ENCODE assay signal across 14 cellular contexts in the genomic region with DNA sequence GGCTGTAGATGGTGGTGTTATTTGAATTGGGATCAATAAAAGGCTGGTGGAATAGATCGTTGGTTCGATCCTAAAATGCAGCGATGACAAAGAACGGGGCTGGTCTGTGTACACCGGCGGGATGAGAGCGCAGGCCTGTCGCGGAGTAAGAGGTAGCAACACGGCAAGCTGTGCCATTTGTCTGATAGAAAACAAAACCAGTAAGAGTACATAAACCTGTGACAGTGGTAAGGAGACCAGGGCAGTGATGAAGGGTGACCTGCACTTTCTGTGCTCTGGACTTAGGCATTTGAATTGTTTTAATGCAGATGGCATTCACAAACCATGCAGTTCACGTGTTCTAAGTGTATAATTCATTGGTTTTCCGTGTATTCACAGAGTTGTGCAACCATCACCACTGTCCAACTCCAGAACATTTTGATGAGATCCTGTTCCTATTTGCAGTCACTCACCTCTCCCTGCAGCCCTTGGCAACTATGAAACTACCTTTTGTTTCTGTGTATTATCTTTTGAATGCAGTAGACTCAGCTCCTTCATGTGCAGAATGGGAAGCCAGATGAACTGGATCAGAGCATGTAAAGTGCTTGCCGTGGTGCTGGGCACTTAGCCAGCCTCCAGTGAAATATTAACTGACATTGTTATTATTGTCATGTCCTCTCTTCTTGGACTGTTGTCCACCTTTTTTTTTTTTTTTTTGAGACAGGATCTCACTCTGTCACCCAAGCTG.
A peak's percentile ranks its signal among the peaks of the same experiment; 100 is the strongest.
DNase-seq lines count a peak whose midpoint lies in the region; ATAC-seq and TF ChIP-seq lines count a peak whose summit lies in the region.
"Had no signal": no experiment of that assay in that cellular context is flagged by ENCODE, and none has a peak within 500 bp of the region (broad histone marks: within the 10 kb centered on the region; RNA-seq: fewer than 3 reads in every experiment).

No MANE protein-coding gene starts in this region.

- H3K27me3 Mint-ChIP-seq in Calu3 (ENCODE audit: unreplicated experiment) (no peaks in the 10 kb centered on the region), nephron progenitor cell (ENCODE audit: low read depth, poor library complexity) (peaks cover 22% of the 10 kb centered on the region)
- no peaks in the 10 kb centered on the region for H3K27me3 Mint-ChIP-seq in CD8-positive, alpha-beta memory T cell
- H3K27me3 Mint-ChIP-seq: activated naive CD8-positive, alpha-beta T cell treated with anti-CD3 and anti-CD28 coated beads, Interleukin-2, amount 10 ng/mL, durations not matched to agents 7 days and 5 days; CD4-positive, CD25-positive, alpha-beta regulatory T cell; stimulated activated memory B cell treated with anti-CD40 and anti-IgM and Interleukin-4, amounts not matched to agents 10 μg/mL and 1 μg/mL and 100 μg/mL, for 72 hours had no signal

- POLR2A ChIA-PET in CD8-positive, alpha-beta memory T cell (lab: Charles Lee) = no interaction called here

- intact Hi-C loops in Calu3 (cut with micrococcal nuclease; ENCODE audit: unreplicated experiment) = no loop called here

- no peak overlapping the region for H3K4me3 Mint-ChIP-seq in Calu3 (ENCODE audit: low read depth, unreplicated experiment)
- H3K4me3 Mint-ChIP-seq in nephron progenitor cell = no peak overlapping the region
- no peak overlapping the region for H3K4me3 Mint-ChIP-seq in CD8-positive, alpha-beta memory T cell
- H3K4me3 Mint-ChIP-seq: activated naive CD8-positive, alpha-beta T cell treated with anti-CD3 and anti-CD28 coated beads, Interleukin-2, amount 10 ng/mL, durations not matched to agents 7 days and 5 days; CD4-positive, CD25-positive, alpha-beta regulatory T cell; stimulated activated memory B cell treated with anti-CD40 and anti-IgM and Interleukin-4, amounts not matched to agents 10 μg/mL and 1 μg/mL and 100 μg/mL, for 72 hours had no signal

- ATAC-seq in HG03378 (IDR thresholded peaks at IDR 0.05; ENCODE audit: unreplicated experiment) (no peak), HG02623 (IDR thresholded peaks at IDR 0.05; ENCODE audit: unreplicated experiment) (no peak)
- ATAC-seq: stimulated activated memory B cell treated with anti-CD40 and anti-IgM and Interleukin-4, amounts not matched to agents 10 μg/mL and 1 μg/mL and 100 μg/mL, for 72 hours had no signal

- no peaks in the 10 kb centered on the region for H3K36me3 Mint-ChIP-seq in Calu3 (ENCODE audit: insufficient read depth, unreplicated experiment)
- H3K36me3 Mint-ChIP-seq in nephron progenitor cell (ENCODE audit: low read depth) = no peaks in the 10 kb centered on the region
- H3K36me3 Mint-ChIP-seq in CD8-positive, alpha-beta memory T cell = peaks cover 0 to 16% (median 7%) of the 10 kb centered on the region in 3 donors
- H3K36me3 Mint-ChIP-seq: activated naive CD8-positive, alpha-beta T cell treated with anti-CD3 and anti-CD28 coated beads, Interleukin-2, amount 10 ng/mL, durations not matched to agents 7 days and 5 days had no signal

- no peaks in the 10 kb centered on the region for H3K27me3 ChIP-seq in endocrine pancreas (ENCODE audit: control insufficient read depth, insufficient read depth, low read length)
- H3K27me3 ChIP-seq in CD8-positive, alpha-beta memory T cell (ENCODE audit: insufficient read depth, low read length, poor library complexity, severe bottlenecking) = no peaks in the 10 kb centered on the region

- no TSS peak for BruUV-seq in Calu3 (replicated peaks; lab: Mats Ljungman, UMichigan)

- DNase-seq in Calu3 = peak; percentile 52
- DNase-seq in NCI-H2029 treated with DMSO at 0.1 percent for 48 hours (lab: John Stamatoyannopoulos, UW) = peak; percentile 91
- no peak for DNase-seq in nephron progenitor cell
- DNase-seq in CD8-positive, alpha-beta memory T cell = no peak
- DNase-seq in KG1 (lab: John Stamatoyannopoulos, UW) = no peak
- DNase-seq: activated CD8-positive, alpha-beta memory T cell treated with anti-CD3 and anti-CD28 coated beads, Interleukin-2, amount 50 U/mL, for 4 hours; activated naive CD8-positive, alpha-beta T cell treated with anti-CD3 and anti-CD28 coated beads, Interleukin-2, amount 10 ng/mL, durations not matched to agents 7 days and 5 days; CD4-positive, CD25-positive, alpha-beta regulatory T cell; dermis blood vessel endothelial cell; NCI-H510A had no signal

- H3K4me1 Mint-ChIP-seq in Calu3 (ENCODE audit: low read depth, unreplicated experiment) = peaks cover 9% of the 10 kb centered on the region
- peaks cover 39% of the 10 kb centered on the region for H3K4me1 Mint-ChIP-seq in nephron progenitor cell
- H3K4me1 Mint-ChIP-seq in CD8-positive, alpha-beta memory T cell = peaks cover 0 to 4% (median 0%) of the 10 kb centered on the region in 3 donors
- H3K4me1 Mint-ChIP-seq: activated naive CD8-positive, alpha-beta T cell treated with anti-CD3 and anti-CD28 coated beads, Interleukin-2, amount 10 ng/mL, durations not matched to agents 7 days and 5 days; stimulated activated memory B cell treated with anti-CD40 and anti-IgM and Interleukin-4, amounts not matched to agents 10 μg/mL and 1 μg/mL and 100 μg/mL, for 72 hours had no signal

- H3K27ac Mint-ChIP-seq in Calu3 (ENCODE audit: unreplicated experiment) (no peak overlapping the region), nephron progenitor cell (peak overlapping the region; percentile 66)
- H3K27ac Mint-ChIP-seq in CD8-positive, alpha-beta memory T cell = no peak overlapping the region
- H3K27ac Mint-ChIP-seq: activated naive CD8-positive, alpha-beta T cell treated with anti-CD3 and anti-CD28 coated beads, Interleukin-2, amount 10 ng/mL, durations not matched to agents 7 days and 5 days; stimulated activated memory B cell treated with anti-CD40 and anti-IgM and Interleukin-4, amounts not matched to agents 10 μg/mL and 1 μg/mL and 100 μg/mL, for 72 hours had no signal

- no peak for TF ChIP-seq CTCF in Calu3 (IDR thresholded peaks at IDR 0.05; ENCODE audit: unreplicated experiment)
- TF ChIP-seq CTCF in nephron progenitor cell (IDR thresholded peaks at IDR 0.05) = no peak

- H3K9me3 Mint-ChIP-seq in Calu3 (ENCODE audit: low read depth, unreplicated experiment) = no peaks in the 10 kb centered on the region
- no peaks in the 10 kb centered on the region for H3K9me3 Mint-ChIP-seq in nephron progenitor cell
- no peaks in the 10 kb centered on the region for H3K9me3 Mint-ChIP-seq in CD8-positive, alpha-beta memory T cell
- H3K9me3 Mint-ChIP-seq: activated naive CD8-positive, alpha-beta T cell treated with anti-CD3 and anti-CD28 coated beads, Interleukin-2, amount 10 ng/mL, durations not matched to agents 7 days and 5 days; stimulated activated memory B cell treated with anti-CD40 and anti-IgM and Interleukin-4, amounts not matched to agents 10 μg/mL and 1 μg/mL and 100 μg/mL, for 72 hours had no signal

- H3K36me3 ChIP-seq in endocrine pancreas (ENCODE audit: control insufficient read depth, insufficient read depth, low read length) = no peaks in the 10 kb centered on the region
- no peaks in the 10 kb centered on the region for H3K36me3 ChIP-seq in CD8-positive, alpha-beta memory T cell (ENCODE audit: insufficient read depth, low read length)

- CTCF ChIA-PET in Calu3 (lab: Charles Lee) = interaction anchor here (0.6 to 1.2 kb wide), 7 partner anchors 10 to 1859 kb away, joined by 3 to 5 read pairs (median 3); no protein-coding TSS in a partner anchor
- CTCF ChIA-PET in CD8-positive, alpha-beta memory T cell (lab: Charles Lee) = no interaction called here

- peaks cover 3% of the 10 kb centered on the region for H3K4me1 ChIP-seq in endocrine pancreas (ENCODE audit: control insufficient read depth, insufficient read depth, low read length)
- no peaks in the 10 kb centered on the region for H3K4me1 ChIP-seq in CD8-positive, alpha-beta memory T cell (ENCODE audit: insufficient read depth, low read length)

- no peak overlapping the region for H3K9ac ChIP-seq in endocrine pancreas (ENCODE audit: control insufficient read depth, insufficient read depth, low read length)

- no peak overlapping the region for H3K27ac ChIP-seq in CD8-positive, alpha-beta memory T cell (ENCODE audit: low read depth, low read length)

- no peaks in the 10 kb centered on the region for H3K9me3 ChIP-seq in endocrine pancreas (ENCODE audit: control insufficient read depth, low read length)
- H3K9me3 ChIP-seq in CD8-positive, alpha-beta memory T cell (ENCODE audit: low read length) = no peaks in the 10 kb centered on the region

- peak overlapping the region; percentile 31 for H3K4me3 ChIP-seq in endocrine pancreas (ENCODE audit: control insufficient read depth, insufficient read depth, low read length)
- no peak overlapping the region for H3K4me3 ChIP-seq in CD8-positive, alpha-beta memory T cell (ENCODE audit: low read length)

Comparison
In these comparisons a context has a peak if more than half of its experiments do, and no peak if none do; other contexts are left out.
1. DNase-seq: peak in Calu3 (single experiment) and NCI-H2029 treated with DMSO at 0.1 percent for 48 hours (single experiment); none in nephron progenitor cell (single experiment), CD8-positive, alpha-beta memory T cell (0 of 5) and KG1 (single experiment).